In genomic region chr11:61532136-61533038, GRCh38 we compare ENCODE assay signal across 8 cellular contexts. TPM values are rescaled to one million over a fixed set of nuclear protein-coding genes. Genes with fewer than 3 reads are reported as not detected.
DNase-seq lines count a peak whose midpoint lies in the region; ATAC-seq and TF ChIP-seq lines count a peak whose summit lies in the region.

No MANE protein-coding gene starts in this region.

- no peak overlapping the region for H3K4me3 ChIP-seq in astrocyte of the spinal cord (ENCODE audit: low read depth, low read length)
- no peak overlapping the region for H3K4me3 ChIP-seq in tibial artery

- H3K27me3 ChIP-seq in tibial artery = peaks cover 0 to 81% of the 10 kb centered on the region in 2 donors

- no peak overlapping the region for H3K27ac ChIP-seq in tibial artery

- DNase-seq in GM03348 (ENCODE audit: low spot score) (peak; percentile 72), Kasumi-1 (lab: John Stamatoyannopoulos, UW) (peak; percentile 23 to 29), astrocyte of the spinal cord (ENCODE audit: low read depth, low spot score) (no peak), lung microvascular endothelial cell (ENCODE audit: low read depth in 2 of 2) (peak; percentile 21 to 48), tibial artery (no peak)

- intact Hi-C loops in tibial artery (cut with DNase I; ENCODE audit: low total_unique reads) = no loop called here

- no peaks in the 10 kb centered on the region for H3K9me3 ChIP-seq in tibial artery

- H3K4me1 ChIP-seq in tibial artery = no peaks in the 10 kb centered on the region

- peaks cover 0 to 5% (median 0%) of the 10 kb centered on the region in 3 donors for H3K36me3 ChIP-seq in tibial artery

- in situ Hi-C loops in astrocyte of the spinal cord (cut with HindIII; ENCODE audit: low sequenced_read_pairs) = no loop called here

- TF ChIP-seq CTCF in astrocyte of the spinal cord (IDR thresholded peaks at IDR 0.05; ENCODE audit: low read depth, low read length) (peak; percentile 93), tibial artery (IDR thresholded peaks at IDR 0.05) (peak; percentile 48 to 81)

- ATAC-seq in SK-N-SH treated with all-trans-retinoic acid at 6 μM for 48 hours (peak; percentile 69), HG03025 (IDR thresholded peaks at IDR 0.05; ENCODE audit: low FRiP score, unreplicated experiment) (no peak), HG02938 (IDR thresholded peaks at IDR 0.05; ENCODE audit: unreplicated experiment) (no peak)

TF ChIP-seq in SK-N-SH treated with all-trans-retinoic acid at 6 μM for 48 hours, 23 proteins besides CTCF, POLR2A, EP300 and RAD21:
- TF ChIP-seq CREB5 (CRISPR knock-in tag; IDR thresholded peaks at IDR 0.05; ENCODE audit: low read depth) (no peak), ZC3H10 (CRISPR knock-in tag; IDR thresholded peaks at IDR 0.05) (no peak), OSR1 (CRISPR knock-in tag; IDR thresholded peaks at IDR 0.05) (no peak), GLIS3 (CRISPR knock-in tag; IDR thresholded peaks at IDR 0.05) (no peak), PATZ1 (CRISPR knock-in tag; IDR thresholded peaks at IDR 0.05; ENCODE audit: borderline replicate concordance) (no peak), ZFP3 (CRISPR knock-in tag; IDR thresholded peaks at IDR 0.05) (no peak), TCF4 (CRISPR knock-in tag; IDR thresholded peaks at IDR 0.05; ENCODE audit: borderline replicate concordance) (no peak), ESRRG (CRISPR knock-in tag; IDR thresholded peaks at IDR 0.05) (no peak), ZNF8 (CRISPR knock-in tag; IDR thresholded peaks at IDR 0.05) (no peak), ZFP30 (CRISPR knock-in tag; IDR thresholded peaks at IDR 0.05) (no peak)
TF ChIP-seq in SK-N-SH treated with all-trans-retinoic acid at 6 μM for 48 hours: peak in this region for 0.

RNA-seq across cellular contexts. Expression of gene LRRC10B, which starts 23.8 kb away (rescaled TPM):
- not detected in 2 replicates for total RNA-seq in lung microvascular endothelial cell

RNA-seq across cellular contexts. Expression of gene SYT7, which starts 48.5 kb away (rescaled TPM):
- 0.20 and 0.22 TPM in 2 replicates for total RNA-seq in lung microvascular endothelial cell

Comparison
In these comparisons a context has a peak if more than half of its experiments do, and no peak if none do; other contexts are left out.
1. DNase-seq: peak in GM03348 (single experiment), Kasumi-1 (2 of 2) and lung microvascular endothelial cell (2 of 2); none in astrocyte of the spinal cord (single experiment) and tibial artery (0 of 2).